8 cellular contexts compared by ENCODE assay signal in the genomic region with DNA sequence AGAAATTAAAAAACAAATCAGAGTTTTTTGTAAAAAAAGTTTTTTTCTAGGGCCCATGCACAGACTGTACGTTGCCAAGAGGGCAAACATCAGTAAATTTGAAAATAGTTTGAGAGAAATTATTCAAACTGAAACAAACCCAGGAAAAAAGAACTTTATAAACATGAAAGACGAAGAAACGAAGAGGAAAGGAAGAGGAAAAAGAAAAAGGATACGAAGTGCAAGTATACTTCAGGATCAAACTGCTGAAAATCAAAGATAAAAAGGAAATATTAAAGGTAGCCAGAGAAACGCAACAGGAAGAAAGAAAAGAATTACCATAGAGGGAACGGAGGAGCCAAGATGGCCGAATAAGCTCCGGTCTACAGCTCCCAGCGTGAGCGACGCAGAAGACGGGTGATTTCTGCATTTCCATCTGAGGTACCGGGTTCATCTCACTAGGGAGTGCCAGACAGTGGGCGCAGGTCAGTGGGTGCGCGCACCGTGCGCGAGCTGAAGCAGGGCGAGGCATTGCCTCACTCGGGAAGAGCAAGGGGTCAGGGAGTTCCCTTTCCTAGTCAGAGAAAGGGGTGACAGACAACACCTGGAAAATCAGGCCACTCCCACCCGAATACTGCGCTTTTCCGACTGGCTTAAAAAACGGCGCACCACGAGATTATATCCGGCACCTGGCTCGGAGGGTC.
DNase-seq lines count a peak whose midpoint lies in the region; ATAC-seq and TF ChIP-seq lines count a peak whose summit lies in the region.
"Not testable (repeated sequence)": the region's sequence is repeated elsewhere in the genome, so short reads cannot be mapped to it uniquely, and the experiment has no call there.

No MANE protein-coding gene starts in this region.

- not testable (repeated sequence) for H3K79me2 ChIP-seq in smooth muscle cell (ENCODE audit: low read depth)

- H4K20me1 ChIP-seq in smooth muscle cell (ENCODE audit: low read depth): not testable (repeated sequence)

- not testable (repeated sequence) for H3K27me3 Mint-ChIP-seq in WTC11 (ENCODE audit: low read depth)

- TF ChIP-seq CTCF in GM06990 (IDR thresholded peaks at IDR 0.05; ENCODE audit: insufficient read depth, low read length, poor library complexity, severe bottlenecking); WTC11 (IDR thresholded peaks at IDR 0.05); epithelial cell of proximal tubule (conservative IDR thresholded peaks at IDR 0.05; ENCODE audit: low read depth, low read length); smooth muscle cell (IDR thresholded peaks at IDR 0.05; ENCODE audit: borderline replicate concordance, insufficient read depth, poor library complexity, severe bottlenecking): not testable (repeated sequence)

- H3K27me3 ChIP-seq in GM06990 (replicated peaks; ENCODE audit: control insufficient read depth, insufficient read depth, low read length); mucosa of stomach (ENCODE audit: control insufficient read depth, insufficient read depth, low read length); smooth muscle cell (ENCODE audit: low read depth): not testable (repeated sequence)

- H3K9ac ChIP-seq in mucosa of stomach (ENCODE audit: low read length): peak overlapping the region; percentile 22
- H3K9ac ChIP-seq in smooth muscle cell (ENCODE audit: low read depth): peak overlapping the region; percentile 86

- WGBS in smooth muscle cell (ENCODE audit: low lambda C conversion rate): 30% methylated on average over 29 of the region's 29 CpGs

- H3K4me1 ChIP-seq in mucosa of stomach (ENCODE audit: control insufficient read depth, insufficient read depth, low read length); smooth muscle cell (ENCODE audit: low read depth): not testable (repeated sequence)

- peak overlapping the region; percentile 75 for H3K4me3 Mint-ChIP-seq in WTC11

- H3K27ac ChIP-seq in smooth muscle cell (ENCODE audit: low read depth): peak overlapping the region; percentile 92

- H3K4me3 ChIP-seq in GM06990 (replicated peaks; ENCODE audit: low read depth, low read length) (peak overlapping the region; percentile 10), epithelial cell of proximal tubule (ENCODE audit: low read depth, low read length) (peak overlapping the region; percentile 50), iPS-18c (ENCODE audit: insufficient read depth, low read depth, low read length) (peak overlapping the region; percentile 45; the same call in 1 of the 2 replicates), smooth muscle cell (peak overlapping the region; percentile 67)
- H3K4me3 ChIP-seq in mucosa of stomach (ENCODE audit: low read length): not testable (repeated sequence)

- H3K4me2 ChIP-seq in smooth muscle cell: peak overlapping the region; percentile 79

- H3F3A ChIP-seq in smooth muscle cell (ENCODE audit: low read depth): not testable (repeated sequence)

- DNase-seq in GM06990 (ENCODE audit: extremely low read depth, insufficient read length); epithelial cell of proximal tubule (ENCODE audit: low read depth); smooth muscle cell (lab: John Stamatoyannopoulos, UW; ENCODE audit: unreplicated experiment): not testable (repeated sequence)
- DNase-seq in NCI-H1105 (lab: John Stamatoyannopoulos, UW) (peak; percentile 34), NCI-H748 treated with DMSO at 0.1 percent for 48 hours (lab: John Stamatoyannopoulos, UW) (peak; percentile 26), WTC11 (ENCODE audit: low spot score) (peak; percentile 33)

- peak overlapping the region; percentile 93 for H3K27ac Mint-ChIP-seq in WTC11

- CTCF ChIA-PET in WTC11 (lab: Charles Lee): not testable (repeated sequence)

- H3K9me3 Mint-ChIP-seq in WTC11: not testable (repeated sequence)

- POLR2A ChIA-PET in WTC11 (lab: Charles Lee): interaction anchor here (0.6 kb wide), 1 partner anchor 608 kb away, joined by 4 read pairs; no protein-coding TSS in a partner anchor

- not testable (repeated sequence) for H3K36me3 Mint-ChIP-seq in WTC11

- not testable (repeated sequence) for H3K36me3 ChIP-seq in GM06990 (ENCODE audit: control insufficient read depth, insufficient read depth, low read length); mucosa of stomach (ENCODE audit: control insufficient read depth, insufficient read depth, low read length); smooth muscle cell (ENCODE audit: low read depth)

- H2AFZ ChIP-seq in smooth muscle cell (ENCODE audit: low read depth): peak overlapping the region; percentile 8

- H3K9me3 ChIP-seq in iPS-18c (ENCODE audit: control insufficient read depth, insufficient read depth, low read length); mucosa of stomach (ENCODE audit: control insufficient read depth, low read length); smooth muscle cell (replicated peaks; ENCODE audit: low read depth): not testable (repeated sequence)

- peaks cover 35% of the 10 kb centered on the region for H3K4me1 Mint-ChIP-seq in WTC11

- not testable (repeated sequence) for ATAC-seq in WTC11
